7 cellular contexts compared by ENCODE assay signal in genomic region chr7:152259645-152260044, GRCh38.
DNase-seq lines count a peak whose midpoint lies in the region; FAIRE-seq and TF ChIP-seq lines count a peak whose summit lies in the region.
"Not testable (repeated sequence)": the region's sequence is repeated elsewhere in the genome, so short reads cannot be mapped to it uniquely, and the experiment has no call there.

No MANE protein-coding gene starts in this region.

- H3K4me3 ChIP-seq in choroid plexus epithelial cell (ENCODE audit: low read depth, low read length); fibroblast of villous mesenchyme (ENCODE audit: low read depth, low read length): not testable (repeated sequence)

- H3K4me1 Mint-ChIP-seq in activated T-cell treated with anti-CD3 and anti-CD28 coated beads, Interleukin-2, amount 50 U/mL, for 24 hours (ENCODE audit: low read depth) = peaks cover 13% of the 10 kb centered on the region
- not testable (repeated sequence) for H3K4me1 Mint-ChIP-seq in nephron progenitor cell

- peak; percentile 48 for DNase-seq in DMS53 (lab: John Stamatoyannopoulos, UW)
- not testable (repeated sequence) for DNase-seq in H54 (ENCODE audit: insufficient read length, low spot score); activated T-cell treated with anti-CD3 and anti-CD28 coated beads, Interleukin-2, amount 50 U/mL, for 24 hours; nephron progenitor cell
- peak; percentile 23 for DNase-seq in LHCN-M2 (ENCODE audit: low read depth)
- DNase-seq in choroid plexus epithelial cell (ENCODE audit: low read depth) = peak; percentile 13
- DNase-seq in fibroblast of villous mesenchyme (ENCODE audit: low read depth) = peak; percentile 8

- not testable (repeated sequence) for TF ChIP-seq CTCF in choroid plexus epithelial cell (conservative IDR thresholded peaks at IDR 0.05; ENCODE audit: low read depth, low read length); fibroblast of villous mesenchyme (IDR thresholded peaks at IDR 0.05; ENCODE audit: insufficient read depth, low read depth, low read length); nephron progenitor cell (IDR thresholded peaks at IDR 0.05)

- H3K9me3 Mint-ChIP-seq in activated T-cell treated with anti-CD3 and anti-CD28 coated beads, Interleukin-2, amount 50 U/mL, for 24 hours; nephron progenitor cell: not testable (repeated sequence)

- H3K4me3 Mint-ChIP-seq in activated T-cell treated with anti-CD3 and anti-CD28 coated beads, Interleukin-2, amount 50 U/mL, for 24 hours; nephron progenitor cell: not testable (repeated sequence)

- FAIRE-seq in H54 (lab: Jason Lieb, UNC) = peak; percentile 82

- TF ChIP-seq POLR2A in H54 (IDR thresholded peaks at IDR 0.05; ENCODE audit: low read depth, low read length) = not testable (repeated sequence)

- peak overlapping the region; percentile 7 for H3K27ac Mint-ChIP-seq in activated T-cell treated with anti-CD3 and anti-CD28 coated beads, Interleukin-2, amount 50 U/mL, for 24 hours
- H3K27ac Mint-ChIP-seq in nephron progenitor cell = peak overlapping the region; percentile 6

- H3K36me3 Mint-ChIP-seq in activated T-cell treated with anti-CD3 and anti-CD28 coated beads, Interleukin-2, amount 50 U/mL, for 24 hours (ENCODE audit: low read depth) = peaks cover 76% of the 10 kb centered on the region
- peaks cover 52% of the 10 kb centered on the region for H3K36me3 Mint-ChIP-seq in nephron progenitor cell (ENCODE audit: low read depth)

- H3K27me3 Mint-ChIP-seq in activated T-cell treated with anti-CD3 and anti-CD28 coated beads, Interleukin-2, amount 50 U/mL, for 24 hours; nephron progenitor cell (ENCODE audit: low read depth, poor library complexity): not testable (repeated sequence)
